In genomic region chr3:60001369-60001768, GRCh38 we compare ENCODE assay signal across 26 cellular contexts.
DNase-seq lines count a peak whose midpoint lies in the region; ATAC-seq and TF ChIP-seq lines count a peak whose summit lies in the region.
"Had no signal": no experiment of that assay in that cellular context is flagged by ENCODE, and none has a peak within 500 bp of the region (broad histone marks: within the 10 kb centered on the region; RNA-seq: fewer than 3 reads in every experiment).

No MANE protein-coding gene starts in this region.

- H3K9me3 Mint-ChIP-seq in activated T-cell treated with anti-CD3 and anti-CD28 coated beads, Interleukin-2, amount 50 U/mL, for 72 hours: peaks cover 2% of the 10 kb centered on the region in 2 donors
- no peaks in the 10 kb centered on the region for H3K9me3 Mint-ChIP-seq in CD4-positive, CD25-positive, alpha-beta regulatory T cell
- H3K9me3 Mint-ChIP-seq in CD8-positive, alpha-beta T cell: no peaks in the 10 kb centered on the region
- H3K9me3 Mint-ChIP-seq in activated T-helper 2 cell treated with anti-CD3 and anti-CD28 coated beads, Interferon-gamma antibody, Interleukin-2, Interleukin-4, amounts not matched to agents 10 μg/mL and 5 μg/mL and 100 μg/mL, durations not matched to agents 14 hours and 24 hours and 36 hours: peaks cover 8% of the 10 kb centered on the region
- H3K9me3 Mint-ChIP-seq: CD8-positive, alpha-beta memory T cell had no signal

- POLR2A ChIA-PET in CD8-positive, alpha-beta T cell (lab: Charles Lee): no interaction called here

- peak overlapping the region; percentile 78 for H3K27ac Mint-ChIP-seq in activated T-cell treated with anti-CD3 and anti-CD28 coated beads, Interleukin-2, amount 50 U/mL, for 72 hours
- peak overlapping the region; percentile 57 to 76 (median 75) for H3K27ac Mint-ChIP-seq in CD4-positive, CD25-positive, alpha-beta regulatory T cell
- H3K27ac Mint-ChIP-seq in CD8-positive, alpha-beta T cell: no peak overlapping the region
- peak overlapping the region; percentile 15 for H3K27ac Mint-ChIP-seq in activated T-helper 2 cell treated with anti-CD3 and anti-CD28 coated beads, Interferon-gamma antibody, Interleukin-2, Interleukin-4, amounts not matched to agents 10 μg/mL and 5 μg/mL and 100 μg/mL, durations not matched to agents 14 hours and 24 hours and 36 hours
- H3K27ac Mint-ChIP-seq: HFFc6 had no signal

- in situ Hi-C loops in GM13976 (cut with MboI; ENCODE audit: low sequenced_read_pairs, unreplicated experiment): no loop called here

- no peaks in the 10 kb centered on the region for H3K27me3 ChIP-seq in CD4-positive, CD25-positive, alpha-beta regulatory T cell (ENCODE audit: control insufficient read depth, insufficient read depth, low read length)
- no peaks in the 10 kb centered on the region for H3K27me3 ChIP-seq in CD8-positive, alpha-beta T cell (ENCODE audit: insufficient read depth, low read length)
- H3K27me3 ChIP-seq: BLaER1 treated with 17β-estradiol and CSF1 and Interleukin-3, amounts not matched to agents 10 nM and 100 nM had no signal

- H3K4me3 ChIP-seq in CD4-positive, CD25-positive, alpha-beta regulatory T cell (ENCODE audit: low read depth, low read length): peak overlapping the region; percentile 17
- no peak overlapping the region for H3K4me3 ChIP-seq in CD8-positive, alpha-beta T cell (ENCODE audit: low read depth, low read length)
- H3K4me3 ChIP-seq: A549; BLaER1 treated with 17β-estradiol and CSF1 and Interleukin-3, amounts not matched to agents 10 nM and 100 nM; GM12878; HAP-1; SJSA1 had no signal

- H3K4me1 Mint-ChIP-seq in activated T-cell treated with anti-CD3 and anti-CD28 coated beads, Interleukin-2, amount 50 U/mL, for 72 hours (ENCODE audit: low read depth): peaks cover 70% of the 10 kb centered on the region
- peaks cover 5 to 72% (median 35%) of the 10 kb centered on the region in 4 donors for H3K4me1 Mint-ChIP-seq in CD4-positive, CD25-positive, alpha-beta regulatory T cell
- H3K4me1 Mint-ChIP-seq in CD8-positive, alpha-beta T cell (ENCODE audit: low read depth): peaks cover 56% of the 10 kb centered on the region
- H3K4me1 Mint-ChIP-seq in activated T-helper 2 cell treated with anti-CD3 and anti-CD28 coated beads, Interferon-gamma antibody, Interleukin-2, Interleukin-4, amounts not matched to agents 10 μg/mL and 5 μg/mL and 100 μg/mL, durations not matched to agents 14 hours and 24 hours and 36 hours (ENCODE audit: low read depth): peaks cover 43% of the 10 kb centered on the region

- no peak for TF ChIP-seq CTCF in CD8-positive, alpha-beta T cell (IDR thresholded peaks at IDR 0.05)
- no peak for TF ChIP-seq CTCF in GM13976 (IDR thresholded peaks at IDR 0.05; ENCODE audit: borderline replicate concordance, control extremely low read depth, extremely low read depth, insufficient read depth, missing control alignments)

- H3K4me1 ChIP-seq in CD4-positive, CD25-positive, alpha-beta regulatory T cell (ENCODE audit: control insufficient read depth, insufficient read depth, low read length, poor library complexity, severe bottlenecking): peaks cover 8% of the 10 kb centered on the region
- H3K4me1 ChIP-seq in CD8-positive, alpha-beta T cell (ENCODE audit: insufficient read depth, low read length): peaks cover 45% of the 10 kb centered on the region
- H3K4me1 ChIP-seq: A549; BLaER1 treated with 17β-estradiol and CSF1 and Interleukin-3, amounts not matched to agents 10 nM and 100 nM; SJSA1 had no signal

- peaks cover 3 to 9% of the 10 kb centered on the region in 2 donors for H3K36me3 Mint-ChIP-seq in activated T-cell treated with anti-CD3 and anti-CD28 coated beads, Interleukin-2, amount 50 U/mL, for 72 hours (ENCODE audit: insufficient read depth in 2 of 2)
- peaks cover 7% of the 10 kb centered on the region for H3K36me3 Mint-ChIP-seq in CD4-positive, CD25-positive, alpha-beta regulatory T cell
- H3K36me3 Mint-ChIP-seq in CD8-positive, alpha-beta T cell: no peaks in the 10 kb centered on the region
- peaks cover 61% of the 10 kb centered on the region for H3K36me3 Mint-ChIP-seq in activated T-helper 2 cell treated with anti-CD3 and anti-CD28 coated beads, Interferon-gamma antibody, Interleukin-2, Interleukin-4, amounts not matched to agents 10 μg/mL and 5 μg/mL and 100 μg/mL, durations not matched to agents 14 hours and 24 hours and 36 hours (ENCODE audit: low read depth)

- no peak overlapping the region for H3K27ac ChIP-seq in CD4-positive, CD25-positive, alpha-beta regulatory T cell (ENCODE audit: insufficient read depth, low read length, poor library complexity, severe bottlenecking)
- no peak overlapping the region for H3K27ac ChIP-seq in CD8-positive, alpha-beta T cell (ENCODE audit: low read depth, low read length)
- H3K27ac ChIP-seq: A549; BLaER1 treated with 17β-estradiol and CSF1 and Interleukin-3, amounts not matched to agents 10 nM and 100 nM; SJSA1 had no signal

- H3K4me3 Mint-ChIP-seq in activated T-cell treated with anti-CD3 and anti-CD28 coated beads, Interleukin-2, amount 50 U/mL, for 72 hours: peak overlapping the region; percentile 33 to 51
- peak overlapping the region in 3 of 4 donors; percentile 44 to 59 (median 52) for H3K4me3 Mint-ChIP-seq in CD4-positive, CD25-positive, alpha-beta regulatory T cell
- peak overlapping the region; percentile 15 for H3K4me3 Mint-ChIP-seq in CD8-positive, alpha-beta T cell
- no peak overlapping the region for H3K4me3 Mint-ChIP-seq in activated T-helper 2 cell treated with anti-CD3 and anti-CD28 coated beads, Interferon-gamma antibody, Interleukin-2, Interleukin-4, amounts not matched to agents 10 μg/mL and 5 μg/mL and 100 μg/mL, durations not matched to agents 14 hours and 24 hours and 36 hours (ENCODE audit: low read depth)
- H3K4me3 Mint-ChIP-seq: CD8-positive, alpha-beta memory T cell; HFFc6 had no signal

- no peaks in the 10 kb centered on the region for H3K9me3 ChIP-seq in CD4-positive, CD25-positive, alpha-beta regulatory T cell (ENCODE audit: control insufficient read depth in 2 of 2, low read length in 2 of 2)
- no peaks in the 10 kb centered on the region for H3K9me3 ChIP-seq in CD8-positive, alpha-beta T cell (ENCODE audit: low read length)
- H3K9me3 ChIP-seq: A549; BLaER1 treated with 17β-estradiol and CSF1 and Interleukin-3, amounts not matched to agents 10 nM and 100 nM; HAP-1; SJSA1 had no signal

- no peak for DNase-seq in activated T-cell treated with anti-CD3 and anti-CD28 coated beads, Interleukin-2, amount 50 U/mL, for 72 hours
- DNase-seq in activated T-cell treated with anti-CD3 and anti-CD28 coated beads for 4 hours: no peak
- DNase-seq in CD4-positive, CD25-positive, alpha-beta regulatory T cell: peak in 1 of 3 donors; percentile 86
- DNase-seq in CD8-positive, alpha-beta T cell: no peak
- DNase-seq in activated T-helper 2 cell treated with anti-CD3 and anti-CD28 coated beads, Interferon-gamma antibody, Interleukin-2, Interleukin-4, amounts not matched to agents 10 μg/mL and 5 μg/mL and 100 μg/mL, durations not matched to agents 14 hours and 24 hours and 36 hours (ENCODE audit: low spot score): no peak
- no peak for DNase-seq in iPS-NIHi11 (ENCODE audit: low spot score)
- no peak for DNase-seq in GM13976 (ENCODE audit: low spot score)
- DNase-seq: AML-193; CD8-positive, alpha-beta memory T cell; DMS 273 treated with DMSO at 0.1 percent for 48 hours; DMS79; EL; GDM1; GOT3; HFFc6; KBM-7; NCI-H2029; NCI-H526; Right ventricle myocardium superior; RPMI8226 had no signal

- intact Hi-C loops in CD8-positive, alpha-beta T cell (cut with DNase I, micrococcal nuclease): no loop called here
- intact Hi-C loops in activated T-helper 2 cell treated with anti-CD3 and anti-CD28 coated beads, Interferon-gamma antibody, Interleukin-2, Interleukin-4, amounts not matched to agents 10 μg/mL and 5 μg/mL and 100 μg/mL, durations not matched to agents 14 hours and 24 hours and 36 hours (cut with micrococcal nuclease): no loop called here

- peak in 1 of 2 donors; percentile 57 for ATAC-seq in activated T-cell treated with anti-CD3 and anti-CD28 coated beads, Interleukin-2, amount 50 U/mL, for 72 hours (replicated peaks in 1 of 2)
- peak; percentile 86 to 88 for ATAC-seq in CD4-positive, CD25-positive, alpha-beta regulatory T cell (ENCODE audit: low read depth in 2 of 2)
- ATAC-seq in CD8-positive, alpha-beta T cell: no peak
- ATAC-seq in HG03139 (IDR thresholded peaks at IDR 0.05; ENCODE audit: unreplicated experiment): no peak
- ATAC-seq: A549, GM12878 had no signal

- H3K36me3 ChIP-seq in CD4-positive, CD25-positive, alpha-beta regulatory T cell (ENCODE audit: control insufficient read depth, insufficient read depth, low read length): no peaks in the 10 kb centered on the region
- no peaks in the 10 kb centered on the region for H3K36me3 ChIP-seq in CD8-positive, alpha-beta T cell (ENCODE audit: insufficient read depth, low read length)
- H3K36me3 ChIP-seq: BLaER1 treated with 17β-estradiol and CSF1 and Interleukin-3, amounts not matched to agents 10 nM and 100 nM; HAP-1; SJSA1 had no signal

- H3K27me3 Mint-ChIP-seq in activated T-cell treated with anti-CD3 and anti-CD28 coated beads, Interleukin-2, amount 50 U/mL, for 72 hours (ENCODE audit: low read depth): no peaks in the 10 kb centered on the region
- H3K27me3 Mint-ChIP-seq in CD4-positive, CD25-positive, alpha-beta regulatory T cell: no peaks in the 10 kb centered on the region
- no peaks in the 10 kb centered on the region for H3K27me3 Mint-ChIP-seq in CD8-positive, alpha-beta T cell (ENCODE audit: low read depth)
- H3K27me3 Mint-ChIP-seq in activated T-helper 2 cell treated with anti-CD3 and anti-CD28 coated beads, Interferon-gamma antibody, Interleukin-2, Interleukin-4, amounts not matched to agents 10 μg/mL and 5 μg/mL and 100 μg/mL, durations not matched to agents 14 hours and 24 hours and 36 hours (ENCODE audit: low read depth): no peaks in the 10 kb centered on the region
- H3K27me3 Mint-ChIP-seq: CD8-positive, alpha-beta memory T cell had no signal

- CTCF ChIA-PET in CD8-positive, alpha-beta T cell (lab: Charles Lee): no interaction called here

Comparison
In these comparisons a context has a peak if more than half of its experiments do, and no peak if none do; other contexts are left out.
1. ATAC-seq: peak in CD4-positive, CD25-positive, alpha-beta regulatory T cell (2 of 2); none in CD8-positive, alpha-beta T cell (single experiment) and HG03139 (single experiment).